In genomic region chr3:185656321-185656840, GRCh38 we compare ENCODE assay signal across 1 cellular context.
TF ChIP-seq lines count a peak whose summit lies in the region.

No MANE protein-coding gene starts in this region.

TF ChIP-seq in GM23338, 12 proteins besides CTCF, POLR2A, EP300 and RAD21 (continued from another document):
- no peak for TF ChIP-seq ZNF462 (CRISPR knock-in tag; IDR thresholded peaks at IDR 0.05)
